Comparison of ENCODE assay signal across 9 cellular contexts in the genomic region with DNA sequence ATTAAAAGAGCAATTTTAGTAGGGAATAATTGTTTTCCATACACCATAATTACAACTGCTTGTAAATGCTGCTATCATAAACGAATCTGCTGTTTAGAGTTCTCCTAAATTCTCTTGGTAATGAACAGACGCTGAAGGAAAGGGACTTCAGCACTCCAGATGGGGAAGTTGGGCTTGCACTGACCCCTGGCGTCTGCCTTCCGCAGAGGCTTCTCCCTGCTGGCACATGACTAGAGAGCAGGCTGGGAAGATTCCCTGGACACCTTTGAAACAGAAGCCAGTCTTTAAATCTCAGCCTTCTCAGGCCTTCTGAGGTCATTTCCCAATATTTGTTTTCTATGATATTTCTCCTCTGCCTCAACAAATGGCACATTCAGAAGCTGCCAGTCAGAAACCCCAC.
A peak's percentile ranks its signal among the peaks of the same experiment; 100 is the strongest.
DNase-seq lines count a peak whose midpoint lies in the region; ATAC-seq and TF ChIP-seq lines count a peak whose summit lies in the region.
"Had no signal": no experiment of that assay in that cellular context is flagged by ENCODE, and none has a peak within 500 bp of the region (broad histone marks: within the 10 kb centered on the region; RNA-seq: fewer than 3 reads in every experiment).

No MANE protein-coding gene starts in this region.

- H3K27me3 ChIP-seq in WERI-Rb-1 (ENCODE audit: insufficient read depth, low read depth, severe bottlenecking): no peaks in the 10 kb centered on the region
- no peaks in the 10 kb centered on the region for H3K27me3 ChIP-seq in CD4-positive, alpha-beta T cell (ENCODE audit: control insufficient read depth, insufficient read depth, low read length)

- H3K4me3 ChIP-seq in LNCaP clone FGC (ENCODE audit: low read depth, low read length) (no peak overlapping the region), WERI-Rb-1 (ENCODE audit: low read depth, low read length) (no peak overlapping the region)

- no peaks in the 10 kb centered on the region for H3K36me3 Mint-ChIP-seq in CD4-positive, alpha-beta T cell (ENCODE audit: low read depth)
- H3K36me3 Mint-ChIP-seq: naive B cell had no signal

- peaks cover 35% of the 10 kb centered on the region for H3K27me3 Mint-ChIP-seq in CD4-positive, alpha-beta T cell

- CTCF ChIA-PET in CD4-positive, alpha-beta T cell (lab: Charles Lee): no interaction called here

- no peaks in the 10 kb centered on the region for H3K9me3 ChIP-seq in WERI-Rb-1 (ENCODE audit: severe bottlenecking)
- no peaks in the 10 kb centered on the region for H3K9me3 ChIP-seq in CD4-positive, alpha-beta T cell (ENCODE audit: control insufficient read depth, low read length)

- no peak for ATAC-seq in GM18502 (IDR thresholded peaks at IDR 0.05; ENCODE audit: poor library complexity, unreplicated experiment)
- ATAC-seq in CD4-positive, alpha-beta T cell (ENCODE audit: poor library complexity): no peak

- intact Hi-C loops in posterior cingulate gyrus (cut with DNase I): loop anchor here (2.0 kb wide), 1 partner anchor 422 kb away; no protein-coding TSS in a partner anchor
- intact Hi-C loops in CD4-positive, alpha-beta T cell (cut with DNase I, micrococcal nuclease): loop anchor here (5.0 to 10.0 kb wide), 3 partner anchors 418 to 480 kb away; no protein-coding TSS in a partner anchor

- H3K9me3 Mint-ChIP-seq in CD4-positive, alpha-beta T cell: no peaks in the 10 kb centered on the region

- DNase-seq in DMS53 treated with DMSO at 0.1 percent for 48 hours (lab: John Stamatoyannopoulos, UW; ENCODE audit: unreplicated experiment): peak; percentile 29
- peak; percentile 31 for DNase-seq in LNCaP clone FGC (ENCODE audit: low read depth)
- peak; percentile 76 for DNase-seq in WERI-Rb-1
- peak; percentile 54 for DNase-seq in glomerular visceral epithelial cell (ENCODE audit: extremely low spot score)
- peak; percentile 35 to 94 (median 64) for DNase-seq in posterior cingulate gyrus
- no peak for DNase-seq in DMS153 (lab: John Stamatoyannopoulos, UW)
- DNase-seq in CD4-positive, alpha-beta T cell: no peak
- DNase-seq: naive B cell had no signal

- POLR2A ChIA-PET in CD4-positive, alpha-beta T cell (lab: Charles Lee): no interaction called here

- no peak overlapping the region for H3K27ac ChIP-seq in WERI-Rb-1
- no peak overlapping the region for H3K27ac ChIP-seq in CD4-positive, alpha-beta T cell (ENCODE audit: low read depth, low read length)

- no peak overlapping the region for H3K27ac Mint-ChIP-seq in CD4-positive, alpha-beta T cell
- H3K27ac Mint-ChIP-seq: naive B cell had no signal

- H3K4me1 Mint-ChIP-seq in CD4-positive, alpha-beta T cell (ENCODE audit: low read depth): no peaks in the 10 kb centered on the region
- H3K4me1 Mint-ChIP-seq: naive B cell had no signal

- no peak overlapping the region for H3K4me3 Mint-ChIP-seq in CD4-positive, alpha-beta T cell
- H3K4me3 Mint-ChIP-seq: naive B cell had no signal

- no peaks in the 10 kb centered on the region for H3K36me3 ChIP-seq in WERI-Rb-1

- TF ChIP-seq CTCF in LNCaP clone FGC (IDR thresholded peaks at IDR 0.05; ENCODE audit: control insufficient read depth, extremely low read depth, insufficient read depth) (peak; percentile 91), WERI-Rb-1 (IDR thresholded peaks at IDR 0.05; ENCODE audit: low read depth, low read length) (peak; percentile 94)
- TF ChIP-seq CTCF in CD4-positive, alpha-beta T cell (IDR thresholded peaks at IDR 0.05): no peak

Comparison
In these comparisons a context has a peak if more than half of its experiments do, and no peak if none do; other contexts are left out.
1. DNase-seq: peak in DMS53 treated with DMSO at 0.1 percent for 48 hours (single experiment), LNCaP clone FGC (single experiment), WERI-Rb-1 (single experiment), glomerular visceral epithelial cell (single experiment) and posterior cingulate gyrus (10 of 10); none in DMS153 (single experiment) and CD4-positive, alpha-beta T cell (0 of 10).